ENCODE assay signal across 1 cellular context in genomic region chr7:33111614-33112013, GRCh38.
TF ChIP-seq lines count a peak whose summit lies in the region.

No MANE protein-coding gene starts in this region.

TF ChIP-seq in HepG2, 621 proteins besides CTCF, POLR2A, EP300 and RAD21:
- TF ChIP-seq ZNF207 (IDR thresholded peaks at IDR 0.05; ENCODE audit: borderline replicate concordance) (no peak), TBX2 (CRISPR knock-in tag; IDR thresholded peaks at IDR 0.05; ENCODE audit: borderline replicate concordance) (no peak), ZBTB1 (CRISPR knock-in tag; IDR thresholded peaks at IDR 0.05; ENCODE audit: borderline replicate concordance) (no peak), MXD3 (CRISPR knock-in tag; IDR thresholded peaks at IDR 0.05) (no peak), CENPT (CRISPR knock-in tag; IDR thresholded peaks at IDR 0.05; ENCODE audit: low read depth) (no peak), RFX5 (IDR thresholded peaks at IDR 0.05; ENCODE audit: low read depth, low read length) (no peak), ZSCAN29 (CRISPR knock-in tag; conservative IDR thresholded peaks at IDR 0.05) (no peak), SRSF1 (optimal IDR thresholded peaks at IDR 0.05; ENCODE audit: low read depth, low read length) (no peak), ZNF710 (CRISPR knock-in tag; IDR thresholded peaks at IDR 0.05; ENCODE audit: borderline replicate concordance) (no peak), SALL1 (CRISPR knock-in tag; IDR thresholded peaks at IDR 0.05) (no peak), FOXK2 (IDR thresholded peaks at IDR 0.05) (no peak), CENPX (CRISPR knock-in tag; IDR thresholded peaks at IDR 0.05) (no peak), KLF13 (CRISPR knock-in tag; IDR thresholded peaks at IDR 0.05) (no peak), ZNF512B (CRISPR knock-in tag; IDR thresholded peaks at IDR 0.05; ENCODE audit: borderline replicate concordance) (no peak), IRF1 (CRISPR knock-in tag; IDR thresholded peaks at IDR 0.05; ENCODE audit: low read depth) (no peak), GLMP (CRISPR knock-in tag; IDR thresholded peaks at IDR 0.05; ENCODE audit: borderline replicate concordance) (no peak), TBP (CRISPR knock-in tag; IDR thresholded peaks at IDR 0.05) (no peak), SNAPC5 (CRISPR knock-in tag; IDR thresholded peaks at IDR 0.05; ENCODE audit: borderline replicate concordance) (no peak), ZNF260 (CRISPR knock-in tag; IDR thresholded peaks at IDR 0.05; ENCODE audit: borderline replicate concordance, low read depth) (no peak), KLF11 (CRISPR knock-in tag; IDR thresholded peaks at IDR 0.05) (no peak)
